11 cellular contexts compared by ENCODE assay signal in the genomic region with DNA sequence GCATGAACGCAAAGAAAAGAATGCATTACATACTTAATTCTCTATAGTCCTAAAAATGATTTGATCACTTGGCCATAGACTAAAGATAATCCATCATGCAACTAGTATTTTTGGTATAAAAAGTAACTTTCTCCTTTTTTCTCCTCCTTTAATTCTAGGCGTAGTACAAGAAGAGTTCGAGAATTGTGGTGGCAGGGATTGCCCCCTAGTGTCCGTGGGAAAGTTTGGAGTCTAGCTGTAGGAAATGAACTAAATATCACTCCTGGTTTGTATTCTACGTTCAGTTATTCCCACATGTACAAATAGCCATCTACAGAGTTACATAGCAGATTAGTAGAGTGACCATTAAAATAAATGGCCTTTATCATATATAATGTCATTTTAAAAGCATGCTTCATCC. TPM values are rescaled to one million over a fixed set of nuclear protein-coding genes. Genes with fewer than 3 reads are reported as not detected.
DNase-seq lines count a peak whose midpoint lies in the region; ATAC-seq, FAIRE-seq and TF ChIP-seq lines count a peak whose summit lies in the region.
"Had no signal": no experiment of that assay in that cellular context is flagged by ENCODE, and none has a peak within 500 bp of the region (broad histone marks: within the 10 kb centered on the region; RNA-seq: fewer than 3 reads in every experiment).

No MANE protein-coding gene starts in this region.

- no peaks in the 10 kb centered on the region for H3K36me3 Mint-ChIP-seq in T-helper 17 cell (ENCODE audit: low read depth)

- H3K9me3 ChIP-seq in right lobe of liver (no peaks in the 10 kb centered on the region), body of pancreas (no peaks in the 10 kb centered on the region), T-helper 17 cell (ENCODE audit: control insufficient read depth, low read length, poor library complexity, severe bottlenecking) (no peaks in the 10 kb centered on the region)

- H3K27me3 ChIP-seq in brain microvascular endothelial cell (replicated peaks) (no peaks in the 10 kb centered on the region), right lobe of liver (no peaks in the 10 kb centered on the region), body of pancreas (no peaks in the 10 kb centered on the region)

- no peak overlapping the region for H3K27ac Mint-ChIP-seq in T-helper 17 cell
- H3K27ac Mint-ChIP-seq: activated naive CD4-positive, alpha-beta T cell treated with anti-CD3 and anti-CD28 coated beads for 36 hours had no signal

- TF ChIP-seq CTCF in D721Med (IDR thresholded peaks at IDR 0.05; ENCODE audit: insufficient read depth, missing control alignments) (peak; percentile 37), brain microvascular endothelial cell (IDR thresholded peaks at IDR 0.05; ENCODE audit: low read depth, low read length, missing control alignments) (peak; percentile 79), right lobe of liver (IDR thresholded peaks at IDR 0.05) (peak; percentile 13 to 47 (median 38)), body of pancreas (IDR thresholded peaks at IDR 0.05) (no peak)

- in situ Hi-C loops in brain microvascular endothelial cell (cut with HindIII; ENCODE audit: low pct_ligation_motif_present, low sequenced_read_pairs), result no loop called here

- intact Hi-C loops in right lobe of liver (cut with DNase I) (no loop called here), body of pancreas (cut with DNase I) (no loop called here)

- ATAC-seq in right lobe of liver (peak; percentile 32 to 44 (median 39)), body of pancreas (no peak), T-helper 17 cell (no peak)

- H3K4me3 ChIP-seq in brain microvascular endothelial cell (ENCODE audit: low read depth, low read length) (no peak overlapping the region), right lobe of liver (no peak overlapping the region), body of pancreas (no peak overlapping the region)

- H3K4me1 Mint-ChIP-seq in T-helper 17 cell, result no peaks in the 10 kb centered on the region

- no peaks in the 10 kb centered on the region for H3K36me3 ChIP-seq in brain microvascular endothelial cell (replicated peaks)
- no peaks in the 10 kb centered on the region for H3K36me3 ChIP-seq in right lobe of liver
- no peaks in the 10 kb centered on the region for H3K36me3 ChIP-seq in body of pancreas (replicated peaks in 1 of 2; ENCODE audit: insufficient read depth in 1 of 2, low read depth in 2 of 2)

- no peak overlapping the region for H3K4me3 Mint-ChIP-seq in T-helper 17 cell
- H3K4me3 Mint-ChIP-seq: activated naive CD4-positive, alpha-beta T cell treated with anti-CD3 and anti-CD28 coated beads for 36 hours had no signal

- H3K27me3 Mint-ChIP-seq in T-helper 17 cell, result peaks cover 5% of the 10 kb centered on the region

- H3K27ac ChIP-seq in brain microvascular endothelial cell (no peak overlapping the region), right lobe of liver (no peak overlapping the region), body of pancreas (no peak overlapping the region)
- H3K27ac ChIP-seq: parathyroid adenoma had no signal

- FAIRE-seq in D721Med (lab: Jason Lieb, UNC), result no peak
- FAIRE-seq in HTR-8/SVneo (lab: Jason Lieb, UNC), result no peak
- no peak for FAIRE-seq in GM12892 (lab: Jason Lieb, UNC)

- no peak for DNase-seq in D721Med (ENCODE audit: insufficient read length, low spot score)
- peak; percentile 17 for DNase-seq in HTR-8/SVneo (ENCODE audit: insufficient read length, low spot score)
- peak; percentile 32 for DNase-seq in brain microvascular endothelial cell
- DNase-seq in right lobe of liver, result no peak
- DNase-seq in body of pancreas, result no peak
- DNase-seq in T-helper 17 cell, result no peak
- no peak for DNase-seq in GM12892 (ENCODE audit: insufficient read length)
- no peak for DNase-seq in activated T-cell treated with anti-CD3 and anti-CD28 coated beads, Interleukin-2, amount 50 U/mL, for 48 hours
- DNase-seq: activated naive CD4-positive, alpha-beta T cell treated with anti-CD3 and anti-CD28 coated beads for 36 hours; T-helper 2 cell had no signal

- no peaks in the 10 kb centered on the region for H3K4me1 ChIP-seq in right lobe of liver
- H3K4me1 ChIP-seq in body of pancreas, result peaks cover 4% of the 10 kb centered on the region
- H3K4me1 ChIP-seq: parathyroid adenoma had no signal

- 64% methylated on average over 5 of the region's 5 CpGs for WGBS in right lobe of liver (ENCODE audit: insufficient coverage, low coverage, low lambda C conversion rate, missing lambda C conversion rate)
- WGBS in body of pancreas, 2 donors, result 81 to 89% methylated on average over 5 of the region's 5 CpGs

- TF ChIP-seq POLR2A in right lobe of liver (IDR thresholded peaks at IDR 0.05), result no peak
- no peak for TF ChIP-seq POLR2A in body of pancreas (IDR thresholded peaks at IDR 0.05)
- TF ChIP-seq POLR2A in GM12892 (IDR thresholded peaks at IDR 0.05; ENCODE audit: low read depth, low read length), result no peak

RNA-seq across cellular contexts. Expression of gene HELLS, which starts 45.5 kb away (rescaled TPM):
- 10 to 100 TPM in 2 of 6 experiments, 1 to 10 TPM in 4; 1.3 to 12.8 (median 3.3) TPM for total RNA-seq in right lobe of liver
- total RNA-seq in body of pancreas, result 1 to 10 TPM; 3.0 to 3.9 TPM
- total RNA-seq in T-helper 17 cell, result 10 to 100 TPM; 12.4 to 22.1 TPM
- polyA plus RNA-seq in GM12892 (2012; ENCODE audit: missing spikeins), result 103 TPM

Comparison
In these comparisons a context has a peak if more than half of its experiments do, and no peak if none do; other contexts are left out.
1. DNase-seq: peak in HTR-8/SVneo (single experiment) and brain microvascular endothelial cell (single experiment); none in D721Med (single experiment), right lobe of liver (0 of 3), body of pancreas (0 of 4), T-helper 17 cell (0 of 3), GM12892 (single experiment) and activated T-cell treated with anti-CD3 and anti-CD28 coated beads, Interleukin-2, amount 50 U/mL, for 48 hours (0 of 2).
2. CTCF ChIP-seq: peak in D721Med (single experiment), brain microvascular endothelial cell (single experiment) and right lobe of liver (4 of 4); none in body of pancreas (0 of 7).
3. ATAC-seq: peak in right lobe of liver (4 of 4); none in body of pancreas (single experiment) and T-helper 17 cell (single experiment).